In genomic region chr15:63970723-63971426, GRCh38 we compare ENCODE assay signal across 8 cellular contexts.
DNase-seq lines count a peak whose midpoint lies in the region; ATAC-seq and TF ChIP-seq lines count a peak whose summit lies in the region.

No MANE protein-coding gene starts in this region.

- H3K36me3 Mint-ChIP-seq in activated naive CD8-positive, alpha-beta T cell treated with anti-CD3 and anti-CD28 coated beads, Interleukin-2, amount 10 ng/mL, durations not matched to agents 7 days and 5 days, result peaks cover 9% of the 10 kb centered on the region
- no peaks in the 10 kb centered on the region for H3K36me3 Mint-ChIP-seq in stimulated activated naive CD8-positive, alpha-beta T cell treated with anti-CD3 and anti-CD28 coated beads, Interleukin-15, Interleukin-2, amounts not matched to agents 100 ng/mL and 50 ng/mL, for 24 hours (ENCODE audit: low read depth)
- H3K36me3 Mint-ChIP-seq in type B pancreatic cell, result no peaks in the 10 kb centered on the region

- H3K27ac Mint-ChIP-seq in activated naive CD8-positive, alpha-beta T cell treated with anti-CD3 and anti-CD28 coated beads, Interleukin-2, amount 10 ng/mL, durations not matched to agents 7 days and 5 days, result peak overlapping the region; percentile 94
- peak overlapping the region; percentile 100 for H3K27ac Mint-ChIP-seq in stimulated activated naive CD8-positive, alpha-beta T cell treated with anti-CD3 and anti-CD28 coated beads, Interleukin-15, Interleukin-2, amounts not matched to agents 100 ng/mL and 50 ng/mL, for 24 hours
- no peak overlapping the region for H3K27ac Mint-ChIP-seq in type B pancreatic cell

- no peaks in the 10 kb centered on the region for H3K27me3 ChIP-seq in brain microvascular endothelial cell (replicated peaks)

- no peak overlapping the region for H3K27ac ChIP-seq in brain microvascular endothelial cell

- ATAC-seq in GM19035 (IDR thresholded peaks at IDR 0.05; ENCODE audit: unreplicated experiment), result peak; percentile 87
- ATAC-seq in HG03097 (IDR thresholded peaks at IDR 0.05; ENCODE audit: low FRiP score, unreplicated experiment), result peak; percentile 93
- ATAC-seq in activated naive CD8-positive, alpha-beta T cell treated with anti-CD3 and anti-CD28 coated beads, Interleukin-2, amount 10 ng/mL, durations not matched to agents 7 days and 5 days (ENCODE audit: low read depth), result peak; percentile 63

- in situ Hi-C loops in brain microvascular endothelial cell (cut with HindIII; ENCODE audit: low pct_ligation_motif_present, low sequenced_read_pairs), result no loop called here

- POLR2A ChIA-PET in activated naive CD8-positive, alpha-beta T cell treated with anti-CD3 and anti-CD28 coated beads, Interleukin-2, amount 10 ng/mL, durations not matched to agents 7 days and 5 days (lab: Charles Lee), result interaction anchor here (0.8 to 1.7 kb wide), 9 partner anchors 26 to 218 kb away, joined by 3 to 8 read pairs (median 5); partner anchors contain the start of gene CIAO2A

- H3K4me3 Mint-ChIP-seq in activated naive CD8-positive, alpha-beta T cell treated with anti-CD3 and anti-CD28 coated beads, Interleukin-2, amount 10 ng/mL, durations not matched to agents 7 days and 5 days, result peak overlapping the region; percentile 77
- peak overlapping the region; percentile 68 for H3K4me3 Mint-ChIP-seq in stimulated activated naive CD8-positive, alpha-beta T cell treated with anti-CD3 and anti-CD28 coated beads, Interleukin-15, Interleukin-2, amounts not matched to agents 100 ng/mL and 50 ng/mL, for 24 hours
- no peak overlapping the region for H3K4me3 Mint-ChIP-seq in type B pancreatic cell

- H3K9me3 Mint-ChIP-seq in activated naive CD8-positive, alpha-beta T cell treated with anti-CD3 and anti-CD28 coated beads, Interleukin-2, amount 10 ng/mL, durations not matched to agents 7 days and 5 days, result no peaks in the 10 kb centered on the region
- no peaks in the 10 kb centered on the region for H3K9me3 Mint-ChIP-seq in stimulated activated naive CD8-positive, alpha-beta T cell treated with anti-CD3 and anti-CD28 coated beads, Interleukin-15, Interleukin-2, amounts not matched to agents 100 ng/mL and 50 ng/mL, for 24 hours
- peaks cover 5% of the 10 kb centered on the region for H3K9me3 Mint-ChIP-seq in type B pancreatic cell

- H3K4me3 ChIP-seq in AG10803 (ENCODE audit: low read length) (no peak overlapping the region), brain microvascular endothelial cell (ENCODE audit: low read depth, low read length) (no peak overlapping the region)

- H3K4me1 Mint-ChIP-seq in activated naive CD8-positive, alpha-beta T cell treated with anti-CD3 and anti-CD28 coated beads, Interleukin-2, amount 10 ng/mL, durations not matched to agents 7 days and 5 days, result peaks cover 31% of the 10 kb centered on the region
- H3K4me1 Mint-ChIP-seq in stimulated activated naive CD8-positive, alpha-beta T cell treated with anti-CD3 and anti-CD28 coated beads, Interleukin-15, Interleukin-2, amounts not matched to agents 100 ng/mL and 50 ng/mL, for 24 hours (ENCODE audit: low read depth), result peaks cover 47% of the 10 kb centered on the region
- H3K4me1 Mint-ChIP-seq in type B pancreatic cell (ENCODE audit: unreplicated experiment), result peaks cover 27% of the 10 kb centered on the region

- no peaks in the 10 kb centered on the region for H3K27me3 Mint-ChIP-seq in activated naive CD8-positive, alpha-beta T cell treated with anti-CD3 and anti-CD28 coated beads, Interleukin-2, amount 10 ng/mL, durations not matched to agents 7 days and 5 days
- H3K27me3 Mint-ChIP-seq in stimulated activated naive CD8-positive, alpha-beta T cell treated with anti-CD3 and anti-CD28 coated beads, Interleukin-15, Interleukin-2, amounts not matched to agents 100 ng/mL and 50 ng/mL, for 24 hours, result no peaks in the 10 kb centered on the region
- no peaks in the 10 kb centered on the region for H3K27me3 Mint-ChIP-seq in type B pancreatic cell

- no peaks in the 10 kb centered on the region for H3K36me3 ChIP-seq in brain microvascular endothelial cell (replicated peaks)

- TF ChIP-seq CTCF in AG10803 (conservative IDR thresholded peaks at IDR 0.05; ENCODE audit: low read length) (no peak), type B pancreatic cell (conservative IDR thresholded peaks at IDR 0.05) (no peak), brain microvascular endothelial cell (IDR thresholded peaks at IDR 0.05; ENCODE audit: low read depth, low read length, missing control alignments) (no peak)

- peak; percentile 30 for DNase-seq in AG10803 (ENCODE audit: low read depth)
- no peak for DNase-seq in activated naive CD8-positive, alpha-beta T cell treated with anti-CD3 and anti-CD28 coated beads, Interleukin-2, amount 10 ng/mL, durations not matched to agents 7 days and 5 days
- DNase-seq in type B pancreatic cell (ENCODE audit: extremely low spot score, unreplicated experiment), result no peak
- DNase-seq in OCI-M2 (lab: John Stamatoyannopoulos, UW; ENCODE audit: unreplicated experiment), result no peak
- DNase-seq in brain microvascular endothelial cell, result no peak
